In the genomic region with DNA sequence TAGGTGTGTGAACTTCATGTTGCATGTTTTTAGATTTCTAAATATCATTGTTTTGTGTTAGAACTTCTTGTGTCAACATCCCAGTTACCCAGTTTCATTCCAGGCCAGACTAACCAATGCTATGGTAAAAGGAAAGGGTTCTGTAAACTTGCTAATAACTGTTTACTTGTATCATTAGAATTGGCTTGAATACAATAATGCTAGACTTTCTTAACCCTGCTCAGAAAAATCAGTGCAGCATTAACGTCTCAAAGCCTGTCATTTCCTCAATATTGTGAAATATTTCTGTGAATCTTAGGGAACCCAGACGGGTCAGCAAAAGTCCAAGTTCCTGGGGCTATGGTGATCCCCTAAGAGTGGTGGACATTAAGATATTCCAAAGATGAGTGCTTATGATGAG, we compare ENCODE assay signal across 31 cellular contexts.
"Had no signal": no experiment of that assay in that cellular context is flagged by ENCODE, and none has a peak within 500 bp of the region (broad histone marks: within the 10 kb centered on the region; RNA-seq: fewer than 3 reads in every experiment).

No MANE protein-coding gene starts in this region.

- H3K27me3 Mint-ChIP-seq: activated CD4-positive, alpha-beta memory T cell treated with anti-CD3 and anti-CD28 coated beads, Interleukin-2, amount 10 ng/mL, durations not matched to agents 7 days and 5 days; activated CD4-positive, alpha-beta T cell treated with anti-CD3 and anti-CD28 coated beads for 36 hours; activated CD4-positive, alpha-beta T cell treated with anti-CD3 and anti-CD28 coated beads, Interleukin-2, amount 10 ng/mL, durations not matched to agents 24 days and 14 days; activated naive CD4-positive, alpha-beta T cell treated with anti-CD3 and anti-CD28 coated beads, Interleukin-2, amount 10 ng/mL, durations not matched to agents 7 days and 5 days; activated naive CD8-positive, alpha-beta T cell treated with anti-CD3 and anti-CD28 coated beads, Interleukin-2, amount 10 ng/mL, durations not matched to agents 7 days and 5 days; central memory CD8-positive, alpha-beta T cell; dendritic cell treated with granulocyte-macrophage colony-stimulating factor and Interleukin-4, amounts not matched to agents 40 ng/mL and 50 ng/mL, for 4 days; T-helper 17 cell had no signal

- H3K27me3 ChIP-seq: brain microvascular endothelial cell, cardiac muscle cell, gastroesophageal sphincter, heart right ventricle had no signal

- H3K4me3 Mint-ChIP-seq: activated CD4-positive, alpha-beta memory T cell treated with anti-CD3 and anti-CD28 coated beads, Interleukin-2, amount 10 ng/mL, durations not matched to agents 7 days and 5 days; activated CD4-positive, alpha-beta T cell treated with anti-CD3 and anti-CD28 coated beads for 36 hours; activated CD4-positive, alpha-beta T cell treated with anti-CD3 and anti-CD28 coated beads, Interleukin-2, amount 10 ng/mL, durations not matched to agents 24 days and 14 days; activated naive CD4-positive, alpha-beta T cell treated with anti-CD3 and anti-CD28 coated beads, Interleukin-2, amount 10 ng/mL, durations not matched to agents 7 days and 5 days; activated naive CD8-positive, alpha-beta T cell treated with anti-CD3 and anti-CD28 coated beads, Interleukin-2, amount 10 ng/mL, durations not matched to agents 7 days and 5 days; activated T-cell treated with anti-CD3 and anti-CD28 coated beads, Interleukin-2, amount 50 U/mL, for 24 hours; activated T-cell treated with anti-CD3 and anti-CD28 coated beads, Interleukin-2, amount 50 U/mL, for 72 hours; central memory CD8-positive, alpha-beta T cell; dendritic cell treated with granulocyte-macrophage colony-stimulating factor and Interleukin-4, amounts not matched to agents 40 ng/mL and 50 ng/mL, for 4 days; endodermal cell; T-helper 17 cell; T-helper 2 cell treated with Interferon-gamma antibody and Interleukin-4, amounts not matched to agents 5 μg/mL and 100 μg/mL, for 36 hours had no signal

- H3K9me3 Mint-ChIP-seq: activated CD4-positive, alpha-beta memory T cell treated with anti-CD3 and anti-CD28 coated beads, Interleukin-2, amount 10 ng/mL, durations not matched to agents 7 days and 5 days; activated CD4-positive, alpha-beta T cell treated with anti-CD3 and anti-CD28 coated beads, Interleukin-2, amount 10 ng/mL, durations not matched to agents 24 days and 14 days; activated naive CD4-positive, alpha-beta T cell treated with anti-CD3 and anti-CD28 coated beads, Interleukin-2, amount 10 ng/mL, durations not matched to agents 7 days and 5 days; activated naive CD8-positive, alpha-beta T cell treated with anti-CD3 and anti-CD28 coated beads, Interleukin-2, amount 10 ng/mL, durations not matched to agents 7 days and 5 days had no signal

- DNase-seq: activated CD4-positive, alpha-beta memory T cell treated with anti-CD3 and anti-CD28 coated beads, Interleukin-2, amount 10 ng/mL, durations not matched to agents 7 days and 5 days; activated CD4-positive, alpha-beta T cell treated with anti-CD3 and anti-CD28 coated beads for 36 hours; activated CD4-positive, alpha-beta T cell treated with anti-CD3 and anti-CD28 coated beads, Interleukin-2, amount 10 ng/mL, durations not matched to agents 24 days and 14 days; activated CD4-positive, CD25-positive, alpha-beta regulatory T cell; activated CD4-positive, CD25-positive, alpha-beta regulatory T cell treated with anti-CD3 and anti-CD28 coated beads, Interleukin-2, amount 50 U/mL, for 72 hours; activated CD8-positive, alpha-beta memory T cell treated with anti-CD3 and anti-CD28 coated beads, Interleukin-2, amount 50 U/mL, for 48 hours; activated gamma-delta T cell; activated naive CD4-positive, alpha-beta T cell; activated naive CD4-positive, alpha-beta T cell treated with anti-CD3 and anti-CD28 coated beads, Interleukin-2, amount 10 ng/mL, durations not matched to agents 7 days and 5 days; activated naive CD8-positive, alpha-beta T cell treated with anti-CD3 and anti-CD28 coated beads, Interleukin-2, amount 10 ng/mL, durations not matched to agents 7 days and 5 days; activated T-cell treated with anti-CD3 and anti-CD28 coated beads for 4 hours; activated T-cell treated with anti-CD3 and anti-CD28 coated beads, Interleukin-2, amount 50 U/mL, for 24 hours; activated T-cell treated with anti-CD3 and anti-CD28 coated beads, Interleukin-2, amount 50 U/mL, for 72 hours; amniotic stem cell; anterior cingulate cortex; brain microvascular endothelial cell; dorsolateral prefrontal cortex; effector memory CD4-positive, alpha-beta T cell; endodermal cell; foreskin melanocyte; heart right ventricle; T-helper 1 cell; T-helper 17 cell had no signal

- ATAC-seq: activated CD4-positive, alpha-beta T cell treated with anti-CD3 and anti-CD28 coated beads for 36 hours; activated naive CD4-positive, alpha-beta T cell treated with anti-CD3 and anti-CD28 coated beads, Interleukin-2, amount 50 U/mL, for 72 hours; activated T-cell treated with anti-CD3 and anti-CD28 coated beads, Interleukin-2, amount 50 U/mL, for 72 hours; esophagus mucosa; gastroesophageal sphincter; heart right ventricle; T-helper 17 cell had no signal

- H3K36me3 ChIP-seq: brain microvascular endothelial cell, cardiac muscle cell, gastroesophageal sphincter, heart right ventricle had no signal

- H3K4me1 ChIP-seq: gastroesophageal sphincter, heart right ventricle had no signal

- H3K27ac Mint-ChIP-seq: activated CD4-positive, alpha-beta memory T cell treated with anti-CD3 and anti-CD28 coated beads, Interleukin-2, amount 10 ng/mL, durations not matched to agents 7 days and 5 days; activated CD4-positive, alpha-beta T cell treated with anti-CD3 and anti-CD28 coated beads for 36 hours; activated CD4-positive, alpha-beta T cell treated with anti-CD3 and anti-CD28 coated beads, Interleukin-2, amount 10 ng/mL, durations not matched to agents 24 days and 14 days; activated naive CD4-positive, alpha-beta T cell treated with anti-CD3 and anti-CD28 coated beads, Interleukin-2, amount 10 ng/mL, durations not matched to agents 7 days and 5 days; activated naive CD4-positive, alpha-beta T cell treated with anti-CD3 and anti-CD28 coated beads, Interleukin-2, amount 50 U/mL, for 72 hours; activated naive CD8-positive, alpha-beta T cell treated with anti-CD3 and anti-CD28 coated beads, Interleukin-2, amount 10 ng/mL, durations not matched to agents 7 days and 5 days; activated T-cell treated with anti-CD3 and anti-CD28 coated beads, Interleukin-2, amount 50 U/mL, for 24 hours; activated T-cell treated with anti-CD3 and anti-CD28 coated beads, Interleukin-2, amount 50 U/mL, for 72 hours; dendritic cell treated with granulocyte-macrophage colony-stimulating factor and Interleukin-4, amounts not matched to agents 40 ng/mL and 50 ng/mL, for 4 days; endodermal cell; T-helper 17 cell; T-helper 2 cell treated with Interferon-gamma antibody and Interleukin-4, amounts not matched to agents 5 μg/mL and 100 μg/mL, for 36 hours had no signal

- H3K27ac ChIP-seq: brain microvascular endothelial cell, cardiac muscle cell, coronary artery, dorsolateral prefrontal cortex, gastroesophageal sphincter, heart right ventricle had no signal

- H3K9me3 ChIP-seq: gastroesophageal sphincter had no signal

- H3K36me3 Mint-ChIP-seq: activated naive CD4-positive, alpha-beta T cell treated with anti-CD3 and anti-CD28 coated beads, Interleukin-2, amount 10 ng/mL, durations not matched to agents 7 days and 5 days; activated naive CD4-positive, alpha-beta T cell treated with anti-CD3 and anti-CD28 coated beads, Interleukin-2, amount 50 U/mL, for 72 hours; activated naive CD8-positive, alpha-beta T cell treated with anti-CD3 and anti-CD28 coated beads, Interleukin-2, amount 10 ng/mL, durations not matched to agents 7 days and 5 days had no signal

- H3K4me3 ChIP-seq: cardiac muscle cell, coronary artery, dorsolateral prefrontal cortex, gastroesophageal sphincter, heart right ventricle had no signal

- H3K4me1 Mint-ChIP-seq: activated CD4-positive, alpha-beta memory T cell treated with anti-CD3 and anti-CD28 coated beads, Interleukin-2, amount 10 ng/mL, durations not matched to agents 7 days and 5 days; activated CD4-positive, alpha-beta T cell treated with anti-CD3 and anti-CD28 coated beads for 36 hours; activated CD4-positive, alpha-beta T cell treated with anti-CD3 and anti-CD28 coated beads, Interleukin-2, amount 10 ng/mL, durations not matched to agents 24 days and 14 days; activated naive CD4-positive, alpha-beta T cell treated with anti-CD3 and anti-CD28 coated beads, Interleukin-2, amount 10 ng/mL, durations not matched to agents 7 days and 5 days; activated naive CD8-positive, alpha-beta T cell treated with anti-CD3 and anti-CD28 coated beads, Interleukin-2, amount 10 ng/mL, durations not matched to agents 7 days and 5 days; central memory CD8-positive, alpha-beta T cell; endodermal cell; T-helper 17 cell had no signal
